ENCODE assay signal across 15 cellular contexts in genomic region chr1:99218572-99218971, GRCh38. TPM values are rescaled to one million over a fixed set of nuclear protein-coding genes. Genes with fewer than 3 reads are reported as not detected.
DNase-seq lines count a peak whose midpoint lies in the region; ATAC-seq and TF ChIP-seq lines count a peak whose summit lies in the region.
"Had no signal": no experiment of that assay in that cellular context is flagged by ENCODE, and none has a peak within 500 bp of the region (broad histone marks: within the 10 kb centered on the region; RNA-seq: fewer than 3 reads in every experiment).

No MANE protein-coding gene starts in this region.

- H3K27ac ChIP-seq in CD8-positive, alpha-beta T cell (ENCODE audit: low read depth, low read length): no peak overlapping the region

- H3K27ac Mint-ChIP-seq in CD8-positive, alpha-beta T cell: no peak overlapping the region
- H3K27ac Mint-ChIP-seq: B cell; CD4-positive, alpha-beta T cell; H9 had no signal

- no peak for TF ChIP-seq CTCF in CD8-positive, alpha-beta T cell (IDR thresholded peaks at IDR 0.05)

- peaks cover 4% of the 10 kb centered on the region for H3K27me3 Mint-ChIP-seq in CD8-positive, alpha-beta T cell (ENCODE audit: low read depth)
- H3K27me3 Mint-ChIP-seq: B cell had no signal

- CTCF ChIA-PET in CD8-positive, alpha-beta T cell (lab: Charles Lee): no interaction called here

- no peaks in the 10 kb centered on the region for H3K4me1 ChIP-seq in CD8-positive, alpha-beta T cell (ENCODE audit: insufficient read depth, low read length)

- no peaks in the 10 kb centered on the region for H3K4me1 Mint-ChIP-seq in CD8-positive, alpha-beta T cell (ENCODE audit: low read depth)

- no peaks in the 10 kb centered on the region for H3K9me3 ChIP-seq in CD8-positive, alpha-beta T cell (ENCODE audit: low read length)

- H3K36me3 ChIP-seq in CD8-positive, alpha-beta T cell (ENCODE audit: insufficient read depth, low read length): no peaks in the 10 kb centered on the region

- intact Hi-C loops in CD8-positive, alpha-beta T cell (cut with DNase I, micrococcal nuclease): no loop called here

- H3K27me3 ChIP-seq in CD8-positive, alpha-beta T cell (ENCODE audit: insufficient read depth, low read length): no peaks in the 10 kb centered on the region

- H3K9me3 Mint-ChIP-seq in CD8-positive, alpha-beta T cell: peaks cover 6% of the 10 kb centered on the region
- H3K9me3 Mint-ChIP-seq: CD4-positive, alpha-beta T cell had no signal

- ATAC-seq in GM18907 (IDR thresholded peaks at IDR 0.05; ENCODE audit: unreplicated experiment): peak; percentile 52
- ATAC-seq in GM21717 (IDR thresholded peaks at IDR 0.05; ENCODE audit: unreplicated experiment): peak; percentile 32
- ATAC-seq in HG03342 (IDR thresholded peaks at IDR 0.05; ENCODE audit: unreplicated experiment): peak; percentile 25
- ATAC-seq in GM18867 (IDR thresholded peaks at IDR 0.05; ENCODE audit: unreplicated experiment): no peak
- ATAC-seq in HG03280 (IDR thresholded peaks at IDR 0.05; ENCODE audit: unreplicated experiment): no peak
- no peak for ATAC-seq in CD8-positive, alpha-beta T cell

- DNase-seq in activated effector memory CD4-positive, alpha-beta T cell treated with anti-CD3 and anti-CD28 coated beads, Interleukin-2, amount 50 U/mL, for 16 hours: no peak
- DNase-seq in CD8-positive, alpha-beta T cell: no peak
- DNase-seq: CD4-positive, alpha-beta T cell; DMS79; H9; Karpas-422; NCI-H187 treated with DMSO at 0.1 percent for 48 hours; NCI-H510A; SHP77 treated with DMSO at 0.1 percent for 48 hours had no signal

- POLR2A ChIA-PET in CD8-positive, alpha-beta T cell (lab: Charles Lee): no interaction called here

- no peaks in the 10 kb centered on the region for H3K36me3 Mint-ChIP-seq in CD8-positive, alpha-beta T cell

- H3K4me3 ChIP-seq in CD8-positive, alpha-beta T cell (ENCODE audit: low read depth, low read length): no peak overlapping the region

- H3K4me3 Mint-ChIP-seq in CD8-positive, alpha-beta T cell: no peak overlapping the region
- H3K4me3 Mint-ChIP-seq: B cell; CD4-positive, alpha-beta T cell; H9 had no signal

RNA-seq across cellular contexts. Expression of gene PLPPR4, which starts 45.7 kb away (rescaled TPM):
- not detected for total RNA-seq in CD8-positive, alpha-beta T cell
- total RNA-seq: B cell; CD4-positive, alpha-beta T cell had no signal

Comparison
In these comparisons a context has a peak if more than half of its experiments do, and no peak if none do; other contexts are left out.
1. ATAC-seq: peak in GM18907 (single experiment), GM21717 (single experiment) and HG03342 (single experiment); none in GM18867 (single experiment), HG03280 (single experiment) and CD8-positive, alpha-beta T cell (single experiment).